Comparison of ENCODE assay signal across 13 cellular contexts in the genomic region with DNA sequence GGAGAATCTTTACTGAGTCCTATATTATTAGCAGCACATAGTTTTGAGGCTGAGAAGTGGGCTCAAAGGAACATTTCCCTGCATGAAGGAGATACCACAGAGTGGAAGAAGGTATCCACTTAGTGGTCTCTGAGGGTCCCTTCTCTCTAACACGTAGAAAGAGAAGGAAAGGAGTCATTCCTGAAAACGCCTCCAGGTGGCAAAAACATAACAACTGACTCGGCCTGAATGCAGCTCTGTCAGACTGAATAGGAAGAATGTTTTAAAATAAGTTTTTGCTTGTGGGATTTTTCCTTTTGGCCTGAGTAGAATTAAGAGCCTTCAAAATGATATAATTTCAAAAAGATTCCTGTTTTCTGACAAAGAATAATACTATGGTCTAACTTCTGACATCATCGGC.
DNase-seq lines count a peak whose midpoint lies in the region; ATAC-seq and TF ChIP-seq lines count a peak whose summit lies in the region.
"Had no signal": no experiment of that assay in that cellular context is flagged by ENCODE, and none has a peak within 500 bp of the region (broad histone marks: within the 10 kb centered on the region; RNA-seq: fewer than 3 reads in every experiment).

No MANE protein-coding gene starts in this region.

- DNase-seq in NCI-H1092 treated with DMSO at 0.1 percent for 48 hours (lab: John Stamatoyannopoulos, UW): peak; percentile 3
- DNase-seq in NCI-H1092 (lab: John Stamatoyannopoulos, UW): no peak
- DNase-seq in OCI-M1 (lab: John Stamatoyannopoulos, UW): peak; percentile 1
- DNase-seq in epithelial cell of esophagus (ENCODE audit: low read depth): peak; percentile 19
- DNase-seq: immature natural killer cell, NCI-H774, T1000, upper lobe of left lung had no signal

- ATAC-seq in HG03045 (IDR thresholded peaks at IDR 0.05; ENCODE audit: unreplicated experiment) (no peak), GM18861 (IDR thresholded peaks at IDR 0.05; ENCODE audit: unreplicated experiment) (no peak), GM21526 (IDR thresholded peaks at IDR 0.05; ENCODE audit: low FRiP score, unreplicated experiment) (no peak)

- TF ChIP-seq CTCF in epithelial cell of esophagus (IDR thresholded peaks at IDR 0.05; ENCODE audit: insufficient read depth, low read depth, low read length, missing control alignments) (peak; percentile 48), parathyroid adenoma (IDR thresholded peaks at IDR 0.05) (peak; percentile 13)

- H3K27ac ChIP-seq in parathyroid adenoma: no peak overlapping the region
- H3K27ac ChIP-seq: A549, upper lobe of left lung had no signal

- no peak overlapping the region for H3K4me2 ChIP-seq in parathyroid adenoma (ENCODE audit: low read length)
- H3K4me2 ChIP-seq: A549 had no signal

- H3K4me3 ChIP-seq in epithelial cell of esophagus (ENCODE audit: low read length): no peak overlapping the region
- H3K4me3 ChIP-seq in parathyroid adenoma (ENCODE audit: low read depth, low read length): no peak overlapping the region
- H3K4me3 ChIP-seq: A549, upper lobe of left lung had no signal

- H3K27me3 ChIP-seq in parathyroid adenoma (ENCODE audit: control insufficient read depth, insufficient read depth, low read length): no peaks in the 10 kb centered on the region
- H3K27me3 ChIP-seq: upper lobe of left lung had no signal

- H3K4me1 ChIP-seq in parathyroid adenoma: no peaks in the 10 kb centered on the region
- H3K4me1 ChIP-seq: A549, upper lobe of left lung had no signal

- no peaks in the 10 kb centered on the region for H3K9me3 ChIP-seq in parathyroid adenoma (ENCODE audit: control insufficient read depth, low read length)
- H3K9me3 ChIP-seq: A549, upper lobe of left lung had no signal

- no peaks in the 10 kb centered on the region for H3K36me3 ChIP-seq in parathyroid adenoma (ENCODE audit: control insufficient read depth, insufficient read depth, low read length)

- no peak overlapping the region for H2AFZ ChIP-seq in parathyroid adenoma

- no peaks in the 10 kb centered on the region for H3K79me2 ChIP-seq in parathyroid adenoma

- no peak overlapping the region for H3K9ac ChIP-seq in parathyroid adenoma
